In the genomic region with DNA sequence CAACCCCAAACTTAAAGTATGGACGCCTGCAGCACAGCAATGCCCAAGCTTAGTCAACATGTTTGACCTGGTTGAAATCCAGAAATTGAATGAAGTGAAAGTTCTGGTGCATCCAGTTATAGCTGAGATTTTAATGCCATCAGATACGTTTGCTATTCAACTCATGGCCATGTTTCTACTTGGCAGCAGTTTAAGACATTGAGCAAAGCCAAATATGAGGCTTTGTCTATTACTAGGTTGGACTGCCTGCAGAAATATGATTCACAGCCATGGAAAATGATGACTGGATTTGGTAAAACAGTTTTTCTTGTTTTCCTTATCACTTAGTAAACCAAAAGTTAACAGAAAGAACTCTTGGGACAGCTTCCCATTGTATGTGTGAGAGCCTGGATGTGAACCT, we compare ENCODE assay signal across 26 cellular contexts. TPM values are rescaled to one million over a fixed set of nuclear protein-coding genes. Genes with fewer than 3 reads are reported as not detected.
A peak's percentile ranks its signal among the peaks of the same experiment; 100 is the strongest.
DNase-seq lines count a peak whose midpoint lies in the region; ATAC-seq and TF ChIP-seq lines count a peak whose summit lies in the region.
"Had no signal": no experiment of that assay in that cellular context is flagged by ENCODE, and none has a peak within 500 bp of the region (broad histone marks: within the 10 kb centered on the region; RNA-seq: fewer than 3 reads in every experiment).

No MANE protein-coding gene starts in this region.

- no peak overlapping the region for H3K27ac ChIP-seq in SJCRH30
- H3K27ac ChIP-seq in colonic mucosa = no peak overlapping the region
- H3K27ac ChIP-seq: BLaER1 treated with 17β-estradiol and CSF1 and Interleukin-3, amounts not matched to agents 10 nM and 100 nM; body of pancreas; parathyroid adenoma; right lobe of liver had no signal

- ATAC-seq in omental fat pad (ENCODE audit: low FRiP score) = no peak
- ATAC-seq in GM21576 (IDR thresholded peaks at IDR 0.05; ENCODE audit: unreplicated experiment) = no peak
- ATAC-seq: body of pancreas, K562, right lobe of liver had no signal

- H3K36me3 ChIP-seq in MG63 = no peaks in the 10 kb centered on the region
- no peaks in the 10 kb centered on the region for H3K36me3 ChIP-seq in SJCRH30
- no peaks in the 10 kb centered on the region for H3K36me3 ChIP-seq in colonic mucosa
- H3K36me3 ChIP-seq: BLaER1 treated with 17β-estradiol and CSF1 and Interleukin-3, amounts not matched to agents 10 nM and 100 nM; right lobe of liver had no signal

- no peak overlapping the region for H3K9ac ChIP-seq in colonic mucosa (ENCODE audit: low read depth in 2 of 2, low read length in 2 of 2)
- H3K9ac ChIP-seq: BLaER1 treated with 17β-estradiol and CSF1 and Interleukin-3, amounts not matched to agents 10 nM and 100 nM; parathyroid adenoma had no signal

- H3K27me3 ChIP-seq in MG63 (no peaks in the 10 kb centered on the region), SJCRH30 (no peaks in the 10 kb centered on the region), colonic mucosa (no peaks in the 10 kb centered on the region)
- H3K27me3 ChIP-seq: BLaER1 treated with 17β-estradiol and CSF1 and Interleukin-3, amounts not matched to agents 10 nM and 100 nM; body of pancreas; right lobe of liver had no signal

- intact Hi-C loops in colonic mucosa (cut with DNase I) = no loop called here

- DNase-seq in AG09319 (ENCODE audit: extremely low read depth, low read depth) = peak; percentile 4
- peak; percentile 52 for DNase-seq in MG63
- peak; percentile 78 to 82 for DNase-seq in cardiac fibroblast (ENCODE audit: low read depth in 2 of 2)
- DNase-seq in fibroblast of the aortic adventitia (ENCODE audit: low read depth) = peak; percentile 97
- DNase-seq in omental fat pad (ENCODE audit: low spot score) = no peak
- DNase-seq in SJCRH30 = no peak
- no peak for DNase-seq in colonic mucosa
- DNase-seq: activated CD4-positive, alpha-beta memory T cell treated with anti-CD3 and anti-CD28 coated beads, Interleukin-2, amount 10 ng/mL, durations not matched to agents 7 days and 5 days; activated CD4-positive, CD25-positive, alpha-beta regulatory T cell; activated naive CD8-positive, alpha-beta T cell treated with anti-CD3 and anti-CD28 coated beads for 36 hours; body of pancreas; COR-L47; DMS53; H9; kidney; NCI-H1436; NCI-H345; right lobe of liver; stimulated activated CD4-positive, alpha-beta T cell treated with anti-CD3 and anti-CD28 coated beads, Interleukin-12 subunit alpha, Interleukin-12 subunit beta, amount 100 ng/mL, for 4 hours; stimulated activated CD4-positive, alpha-beta T cell treated with anti-CD3 and anti-CD28 coated beads, Interleukin-4, amount 100 ng/mL, for 1 hour; substantia nigra; T-helper 1 cell had no signal

- TF ChIP-seq CTCF in AG09319 (IDR thresholded peaks at IDR 0.05; ENCODE audit: low read depth, low read length) (no peak), cardiac fibroblast (IDR thresholded peaks at IDR 0.05; ENCODE audit: low read depth, low read length) (no peak), fibroblast of the aortic adventitia (IDR thresholded peaks at IDR 0.05; ENCODE audit: insufficient read depth, low read length) (no peak), omental fat pad (IDR thresholded peaks at IDR 0.05) (no peak), colonic mucosa (IDR thresholded peaks at IDR 0.05) (no peak)

- H3K4me1 ChIP-seq in SJCRH30 = peaks cover 8% of the 10 kb centered on the region
- H3K4me1 ChIP-seq in colonic mucosa = no peaks in the 10 kb centered on the region
- H3K4me1 ChIP-seq: body of pancreas, parathyroid adenoma, right lobe of liver had no signal

- H3K9me3 ChIP-seq in MG63 (no peaks in the 10 kb centered on the region), SJCRH30 (replicated peaks) (peaks cover 3% of the 10 kb centered on the region; the same call in 1 of the 2 replicates), colonic mucosa (no peaks in the 10 kb centered on the region)
- H3K9me3 ChIP-seq: BLaER1 treated with 17β-estradiol and CSF1 and Interleukin-3, amounts not matched to agents 10 nM and 100 nM; body of pancreas; right lobe of liver had no signal

- no peak overlapping the region for H3K4me3 ChIP-seq in MG63
- H3K4me3 ChIP-seq in cardiac fibroblast (replicated peaks in 1 of 2; ENCODE audit: low read depth in 2 of 2, low read length in 2 of 2) = no peak overlapping the region
- H3K4me3 ChIP-seq in fibroblast of the aortic adventitia (ENCODE audit: low read depth, low read length) = no peak overlapping the region
- no peak overlapping the region for H3K4me3 ChIP-seq in SJCRH30
- H3K4me3 ChIP-seq in colonic mucosa = no peak overlapping the region
- H3K4me3 ChIP-seq: BLaER1 treated with 17β-estradiol and CSF1 and Interleukin-3, amounts not matched to agents 10 nM and 100 nM; body of pancreas; K562; right lobe of liver had no signal

RNA-seq across cellular contexts. Expression of a gene that starts 32.2 kb away (rescaled TPM):
- total RNA-seq in MG63 (2014; rRNA removed; shearing (Covaris generic); ENCODE audit: low replicate concordance) = 3.3 and 12.3 TPM in 2 replicates
- total RNA-seq in fibroblast of the aortic adventitia (ENCODE audit: low replicate concordance) = 27.6 and 28.0 TPM in 2 replicates
- 10 to 100 TPM; 15.5 to 43.7 (median 26.3) TPM for total RNA-seq in omental fat pad
- 30.5 and 37.3 TPM in 2 replicates for total RNA-seq in SJCRH30 (2014; rRNA removed; shearing (Covaris generic))
- 10 to 100 TPM; 31.5 to 36.2 TPM for total RNA-seq in colonic mucosa

RNA-seq across cellular contexts. Expression of a gene that starts 51.8 kb away (rescaled TPM):
- total RNA-seq in MG63 (2014; rRNA removed; shearing (Covaris generic); ENCODE audit: low replicate concordance) = 104 and 126 TPM in 2 replicates
- total RNA-seq in fibroblast of the aortic adventitia (ENCODE audit: low replicate concordance) = 30.7 and 55.0 TPM in 2 replicates
- total RNA-seq in omental fat pad = 100 to 1,000 TPM; 367 to 477 (median 404) TPM
- total RNA-seq in SJCRH30 (2014; rRNA removed; shearing (Covaris generic)) = 92.2 and 96.2 TPM in 2 replicates
- total RNA-seq in colonic mucosa = 100 to 1,000 TPM in 1 of 2 donors, 10 to 100 TPM in 1; 94.1 to 137 TPM

Comparison
In these comparisons a context has a peak if more than half of its experiments do, and no peak if none do; other contexts are left out.
1. DNase-seq: peak in AG09319 (single experiment), MG63 (single experiment), cardiac fibroblast (2 of 2) and fibroblast of the aortic adventitia (single experiment); none in omental fat pad (single experiment), SJCRH30 (0 of 2) and colonic mucosa (single experiment).